1 cellular context compared by ENCODE assay signal in genomic region chr12:96194572-96194889, GRCh38.
TF ChIP-seq lines count a peak whose summit lies in the region.

No MANE protein-coding gene starts in this region.

TF ChIP-seq in GM12878, 131 proteins besides CTCF, POLR2A, EP300 and RAD21 (continued from another document):
- TF ChIP-seq NFIC (IDR thresholded peaks at IDR 0.05; ENCODE audit: low read depth, low read length): no peak
